Comparison of ENCODE assay signal across 2 cellular contexts in the genomic region with DNA sequence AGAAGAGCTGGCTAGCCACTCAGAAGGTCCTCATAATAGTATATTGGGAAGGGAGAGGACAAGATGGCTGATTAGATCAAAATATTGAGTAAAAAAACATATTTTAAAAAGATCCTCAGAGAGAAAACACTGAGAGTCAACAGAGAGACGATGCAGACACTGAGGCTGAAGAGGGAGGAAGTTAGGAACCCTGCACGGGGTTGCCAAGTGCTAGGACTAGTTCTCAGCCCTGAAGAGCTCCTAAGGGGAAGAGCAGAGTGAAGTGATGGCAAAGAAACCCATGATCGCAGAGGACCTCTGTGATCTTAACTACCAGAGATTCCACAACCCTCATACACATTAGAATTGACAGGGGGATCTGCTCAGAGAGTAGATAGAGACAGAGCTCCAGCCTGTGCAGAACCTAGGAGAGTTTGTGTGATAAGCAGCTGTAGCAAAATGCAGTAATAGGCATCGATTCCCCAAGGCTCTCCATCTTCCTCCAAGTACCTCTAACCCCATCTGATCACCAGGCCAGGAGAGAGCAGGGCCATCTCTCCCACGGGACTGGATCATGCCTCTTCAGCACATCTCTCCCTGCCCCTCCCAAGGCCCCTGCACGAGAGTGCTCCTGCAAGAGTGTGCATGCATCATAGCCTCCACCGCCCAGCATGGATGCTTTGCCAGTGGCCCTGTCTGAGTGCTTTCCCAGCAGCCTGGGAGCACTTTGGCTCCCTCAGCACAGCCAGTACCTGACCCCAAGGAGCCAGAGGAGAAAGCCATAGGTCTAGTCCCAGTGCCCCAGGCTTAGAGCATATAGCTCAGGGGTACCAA.
TF ChIP-seq lines count a peak whose summit lies in the region.

No MANE protein-coding gene starts in this region.

TF ChIP-seq in GM12878, 131 proteins besides CTCF, POLR2A, EP300 and RAD21 (continues in another document):
- TF ChIP-seq EZH2 (IDR thresholded peaks at IDR 0.05; ENCODE audit: borderline replicate concordance, control insufficient read depth, low read depth, low read length): no peak
- no peak for TF ChIP-seq NFXL1 (IDR thresholded peaks at IDR 0.05; ENCODE audit: borderline replicate concordance)
- no peak for TF ChIP-seq CBFB (IDR thresholded peaks at IDR 0.05; ENCODE audit: low read depth)
- no peak for TF ChIP-seq RFX5 (IDR thresholded peaks at IDR 0.05; ENCODE audit: low read depth, low read length)
- TF ChIP-seq, protein P1, sequence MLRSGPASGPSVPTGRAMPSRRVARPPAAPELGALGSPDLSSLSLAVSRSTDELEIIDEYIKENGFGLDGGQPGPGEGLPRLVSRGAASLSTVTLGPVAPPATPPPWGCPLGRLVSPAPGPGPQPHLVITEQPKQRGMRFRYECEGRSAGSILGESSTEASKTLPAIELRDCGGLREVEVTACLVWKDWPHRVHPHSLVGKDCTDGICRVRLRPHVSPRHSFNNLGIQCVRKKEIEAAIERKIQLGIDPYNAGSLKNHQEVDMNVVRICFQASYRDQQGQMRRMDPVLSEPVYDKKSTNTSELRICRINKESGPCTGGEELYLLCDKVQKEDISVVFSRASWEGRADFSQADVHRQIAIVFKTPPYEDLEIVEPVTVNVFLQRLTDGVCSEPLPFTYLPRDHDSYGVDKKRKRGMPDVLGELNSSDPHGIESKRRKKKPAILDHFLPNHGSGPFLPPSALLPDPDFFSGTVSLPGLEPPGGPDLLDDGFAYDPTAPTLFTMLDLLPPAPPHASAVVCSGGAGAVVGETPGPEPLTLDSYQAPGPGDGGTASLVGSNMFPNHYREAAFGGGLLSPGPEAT (IDR thresholded peaks at IDR 0.05; ENCODE audit: low read depth): no peak
- TF ChIP-seq RELA (IDR thresholded peaks at IDR 0.05; ENCODE audit: borderline replicate concordance, partially characterized antibody): no peak
- TF ChIP-seq ASH2L (IDR thresholded peaks at IDR 0.05; ENCODE audit: borderline replicate concordance, low read depth): no peak
- TF ChIP-seq POU2F2 (IDR thresholded peaks at IDR 0.05; ENCODE audit: borderline replicate concordance, low read depth, low read length): no peak
- TF ChIP-seq, protein P2, sequence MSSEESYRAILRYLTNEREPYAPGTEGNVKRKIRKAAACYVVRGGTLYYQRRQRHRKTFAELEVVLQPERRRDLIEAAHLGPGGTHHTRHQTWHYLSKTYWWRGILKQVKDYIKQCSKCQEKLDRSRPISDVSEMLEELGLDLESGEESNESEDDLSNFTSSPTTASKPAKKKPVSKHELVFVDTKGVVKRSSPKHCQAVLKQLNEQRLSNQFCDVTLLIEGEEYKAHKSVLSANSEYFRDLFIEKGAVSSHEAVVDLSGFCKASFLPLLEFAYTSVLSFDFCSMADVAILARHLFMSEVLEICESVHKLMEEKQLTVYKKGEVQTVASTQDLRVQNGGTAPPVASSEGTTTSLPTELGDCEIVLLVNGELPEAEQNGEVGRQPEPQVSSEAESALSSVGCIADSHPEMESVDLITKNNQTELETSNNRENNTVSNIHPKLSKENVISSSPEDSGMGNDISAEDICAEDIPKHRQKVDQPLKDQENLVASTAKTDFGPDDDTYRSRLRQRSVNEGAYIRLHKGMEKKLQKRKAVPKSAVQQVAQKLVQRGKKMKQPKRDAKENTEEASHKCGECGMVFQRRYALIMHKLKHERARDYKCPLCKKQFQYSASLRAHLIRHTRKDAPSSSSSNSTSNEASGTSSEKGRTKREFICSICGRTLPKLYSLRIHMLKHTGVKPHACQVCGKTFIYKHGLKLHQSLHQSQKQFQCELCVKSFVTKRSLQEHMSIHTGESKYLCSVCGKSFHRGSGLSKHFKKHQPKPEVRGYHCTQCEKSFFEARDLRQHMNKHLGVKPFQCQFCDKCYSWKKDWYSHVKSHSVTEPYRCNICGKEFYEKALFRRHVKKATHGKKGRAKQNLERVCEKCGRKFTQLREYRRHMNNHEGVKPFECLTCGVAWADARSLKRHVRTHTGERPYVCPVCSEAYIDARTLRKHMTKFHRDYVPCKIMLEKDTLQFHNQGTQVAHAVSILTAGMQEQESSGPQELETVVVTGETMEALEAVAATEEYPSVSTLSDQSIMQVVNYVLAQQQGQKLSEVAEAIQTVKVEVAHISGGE (CRISPR knock-in tag; IDR thresholded peaks at IDR 0.05): no peak
- no peak for TF ChIP-seq DPF2 (IDR thresholded peaks at IDR 0.05)
- no peak for TF ChIP-seq RUNX3 (IDR thresholded peaks at IDR 0.05; ENCODE audit: low read length)
- TF ChIP-seq ATF7 (IDR thresholded peaks at IDR 0.05; ENCODE audit: low read depth): no peak
- TF ChIP-seq, protein P3, sequence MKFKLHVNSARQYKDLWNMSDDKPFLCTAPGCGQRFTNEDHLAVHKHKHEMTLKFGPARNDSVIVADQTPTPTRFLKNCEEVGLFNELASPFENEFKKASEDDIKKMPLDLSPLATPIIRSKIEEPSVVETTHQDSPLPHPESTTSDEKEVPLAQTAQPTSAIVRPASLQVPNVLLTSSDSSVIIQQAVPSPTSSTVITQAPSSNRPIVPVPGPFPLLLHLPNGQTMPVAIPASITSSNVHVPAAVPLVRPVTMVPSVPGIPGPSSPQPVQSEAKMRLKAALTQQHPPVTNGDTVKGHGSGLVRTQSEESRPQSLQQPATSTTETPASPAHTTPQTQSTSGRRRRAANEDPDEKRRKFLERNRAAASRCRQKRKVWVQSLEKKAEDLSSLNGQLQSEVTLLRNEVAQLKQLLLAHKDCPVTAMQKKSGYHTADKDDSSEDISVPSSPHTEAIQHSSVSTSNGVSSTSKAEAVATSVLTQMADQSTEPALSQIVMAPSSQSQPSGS (IDR thresholded peaks at IDR 0.05; ENCODE audit: low read length): no peak
- TF ChIP-seq, protein P4, sequence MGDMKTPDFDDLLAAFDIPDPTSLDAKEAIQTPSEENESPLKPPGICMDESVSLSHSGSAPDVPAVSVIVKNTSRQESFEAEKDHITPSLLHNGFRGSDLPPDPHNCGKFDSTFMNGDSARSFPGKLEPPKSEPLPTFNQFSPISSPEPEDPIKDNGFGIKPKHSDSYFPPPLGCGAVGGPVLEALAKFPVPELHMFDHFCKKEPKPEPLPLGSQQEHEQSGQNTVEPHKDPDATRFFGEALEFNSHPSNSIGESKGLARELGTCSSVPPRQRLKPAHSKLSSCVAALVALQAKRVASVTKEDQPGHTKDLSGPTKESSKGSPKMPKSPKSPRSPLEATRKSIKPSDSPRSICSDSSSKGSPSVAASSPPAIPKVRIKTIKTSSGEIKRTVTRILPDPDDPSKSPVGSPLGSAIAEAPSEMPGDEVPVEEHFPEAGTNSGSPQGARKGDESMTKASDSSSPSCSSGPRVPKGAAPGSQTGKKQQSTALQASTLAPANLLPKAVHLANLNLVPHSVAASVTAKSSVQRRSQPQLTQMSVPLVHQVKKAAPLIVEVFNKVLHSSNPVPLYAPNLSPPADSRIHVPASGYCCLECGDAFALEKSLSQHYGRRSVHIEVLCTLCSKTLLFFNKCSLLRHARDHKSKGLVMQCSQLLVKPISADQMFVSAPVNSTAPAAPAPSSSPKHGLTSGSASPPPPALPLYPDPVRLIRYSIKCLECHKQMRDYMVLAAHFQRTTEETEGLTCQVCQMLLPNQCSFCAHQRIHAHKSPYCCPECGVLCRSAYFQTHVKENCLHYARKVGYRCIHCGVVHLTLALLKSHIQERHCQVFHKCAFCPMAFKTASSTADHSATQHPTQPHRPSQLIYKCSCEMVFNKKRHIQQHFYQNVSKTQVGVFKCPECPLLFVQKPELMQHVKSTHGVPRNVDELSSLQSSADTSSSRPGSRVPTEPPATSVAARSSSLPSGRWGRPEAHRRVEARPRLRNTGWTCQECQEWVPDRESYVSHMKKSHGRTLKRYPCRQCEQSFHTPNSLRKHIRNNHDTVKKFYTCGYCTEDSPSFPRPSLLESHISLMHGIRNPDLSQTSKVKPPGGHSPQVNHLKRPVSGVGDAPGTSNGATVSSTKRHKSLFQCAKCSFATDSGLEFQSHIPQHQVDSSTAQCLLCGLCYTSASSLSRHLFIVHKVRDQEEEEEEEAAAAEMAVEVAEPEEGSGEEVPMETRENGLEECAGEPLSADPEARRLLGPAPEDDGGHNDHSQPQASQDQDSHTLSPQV (IDR thresholded peaks at IDR 0.05): no peak
- no peak for TF ChIP-seq YY1 (IDR thresholded peaks at IDR 0.05; ENCODE audit: low read depth, low read length)

TF ChIP-seq in HepG2, 621 proteins besides CTCF, POLR2A, EP300 and RAD21 (continues in another document):
- TF ChIP-seq, protein P5, sequence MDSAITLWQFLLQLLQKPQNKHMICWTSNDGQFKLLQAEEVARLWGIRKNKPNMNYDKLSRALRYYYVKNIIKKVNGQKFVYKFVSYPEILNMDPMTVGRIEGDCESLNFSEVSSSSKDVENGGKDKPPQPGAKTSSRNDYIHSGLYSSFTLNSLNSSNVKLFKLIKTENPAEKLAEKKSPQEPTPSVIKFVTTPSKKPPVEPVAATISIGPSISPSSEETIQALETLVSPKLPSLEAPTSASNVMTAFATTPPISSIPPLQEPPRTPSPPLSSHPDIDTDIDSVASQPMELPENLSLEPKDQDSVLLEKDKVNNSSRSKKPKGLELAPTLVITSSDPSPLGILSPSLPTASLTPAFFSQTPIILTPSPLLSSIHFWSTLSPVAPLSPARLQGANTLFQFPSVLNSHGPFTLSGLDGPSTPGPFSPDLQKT (CRISPR knock-in tag; IDR thresholded peaks at IDR 0.05; ENCODE audit: borderline replicate concordance): no peak
- TF ChIP-seq DNMT3B (CRISPR knock-in tag; conservative IDR thresholded peaks at IDR 0.05) (no peak), TGIF2 (CRISPR knock-in tag; IDR thresholded peaks at IDR 0.05) (no peak), ZNF549 (CRISPR knock-in tag; IDR thresholded peaks at IDR 0.05) (no peak), ISX (CRISPR knock-in tag; conservative IDR thresholded peaks at IDR 0.05) (no peak), YEATS4 (CRISPR knock-in tag; IDR thresholded peaks at IDR 0.05; ENCODE audit: borderline replicate concordance) (no peak), ZNF670 (CRISPR knock-in tag; IDR thresholded peaks at IDR 0.05; ENCODE audit: borderline replicate concordance) (no peak), ZNF33B (CRISPR knock-in tag; IDR thresholded peaks at IDR 0.05) (no peak), ZNF724P (CRISPR knock-in tag; IDR thresholded peaks at IDR 0.05; ENCODE audit: borderline replicate concordance) (no peak), HOXA9 (CRISPR knock-in tag; IDR thresholded peaks at IDR 0.05; ENCODE audit: borderline replicate concordance) (no peak)
- TF ChIP-seq, protein P6, sequence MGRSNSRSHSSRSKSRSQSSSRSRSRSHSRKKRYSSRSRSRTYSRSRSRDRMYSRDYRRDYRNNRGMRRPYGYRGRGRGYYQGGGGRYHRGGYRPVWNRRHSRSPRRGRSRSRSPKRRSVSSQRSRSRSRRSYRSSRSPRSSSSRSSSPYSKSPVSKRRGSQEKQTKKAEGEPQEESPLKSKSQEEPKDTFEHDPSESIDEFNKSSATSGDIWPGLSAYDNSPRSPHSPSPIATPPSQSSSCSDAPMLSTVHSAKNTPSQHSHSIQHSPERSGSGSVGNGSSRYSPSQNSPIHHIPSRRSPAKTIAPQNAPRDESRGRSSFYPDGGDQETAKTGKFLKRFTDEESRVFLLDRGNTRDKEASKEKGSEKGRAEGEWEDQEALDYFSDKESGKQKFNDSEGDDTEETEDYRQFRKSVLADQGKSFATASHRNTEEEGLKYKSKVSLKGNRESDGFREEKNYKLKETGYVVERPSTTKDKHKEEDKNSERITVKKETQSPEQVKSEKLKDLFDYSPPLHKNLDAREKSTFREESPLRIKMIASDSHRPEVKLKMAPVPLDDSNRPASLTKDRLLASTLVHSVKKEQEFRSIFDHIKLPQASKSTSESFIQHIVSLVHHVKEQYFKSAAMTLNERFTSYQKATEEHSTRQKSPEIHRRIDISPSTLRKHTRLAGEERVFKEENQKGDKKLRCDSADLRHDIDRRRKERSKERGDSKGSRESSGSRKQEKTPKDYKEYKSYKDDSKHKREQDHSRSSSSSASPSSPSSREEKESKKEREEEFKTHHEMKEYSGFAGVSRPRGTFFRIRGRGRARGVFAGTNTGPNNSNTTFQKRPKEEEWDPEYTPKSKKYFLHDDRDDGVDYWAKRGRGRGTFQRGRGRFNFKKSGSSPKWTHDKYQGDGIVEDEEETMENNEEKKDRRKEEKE (IDR thresholded peaks at IDR 0.05): no peak
- TF ChIP-seq, protein P7, sequence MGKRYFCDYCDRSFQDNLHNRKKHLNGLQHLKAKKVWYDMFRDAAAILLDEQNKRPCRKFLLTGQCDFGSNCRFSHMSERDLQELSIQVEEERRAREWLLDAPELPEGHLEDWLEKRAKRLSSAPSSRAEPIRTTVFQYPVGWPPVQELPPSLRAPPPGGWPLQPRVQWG (CRISPR knock-in tag; IDR thresholded peaks at IDR 0.05; ENCODE audit: borderline replicate concordance, low read depth): no peak
- TF ChIP-seq, protein P8, sequence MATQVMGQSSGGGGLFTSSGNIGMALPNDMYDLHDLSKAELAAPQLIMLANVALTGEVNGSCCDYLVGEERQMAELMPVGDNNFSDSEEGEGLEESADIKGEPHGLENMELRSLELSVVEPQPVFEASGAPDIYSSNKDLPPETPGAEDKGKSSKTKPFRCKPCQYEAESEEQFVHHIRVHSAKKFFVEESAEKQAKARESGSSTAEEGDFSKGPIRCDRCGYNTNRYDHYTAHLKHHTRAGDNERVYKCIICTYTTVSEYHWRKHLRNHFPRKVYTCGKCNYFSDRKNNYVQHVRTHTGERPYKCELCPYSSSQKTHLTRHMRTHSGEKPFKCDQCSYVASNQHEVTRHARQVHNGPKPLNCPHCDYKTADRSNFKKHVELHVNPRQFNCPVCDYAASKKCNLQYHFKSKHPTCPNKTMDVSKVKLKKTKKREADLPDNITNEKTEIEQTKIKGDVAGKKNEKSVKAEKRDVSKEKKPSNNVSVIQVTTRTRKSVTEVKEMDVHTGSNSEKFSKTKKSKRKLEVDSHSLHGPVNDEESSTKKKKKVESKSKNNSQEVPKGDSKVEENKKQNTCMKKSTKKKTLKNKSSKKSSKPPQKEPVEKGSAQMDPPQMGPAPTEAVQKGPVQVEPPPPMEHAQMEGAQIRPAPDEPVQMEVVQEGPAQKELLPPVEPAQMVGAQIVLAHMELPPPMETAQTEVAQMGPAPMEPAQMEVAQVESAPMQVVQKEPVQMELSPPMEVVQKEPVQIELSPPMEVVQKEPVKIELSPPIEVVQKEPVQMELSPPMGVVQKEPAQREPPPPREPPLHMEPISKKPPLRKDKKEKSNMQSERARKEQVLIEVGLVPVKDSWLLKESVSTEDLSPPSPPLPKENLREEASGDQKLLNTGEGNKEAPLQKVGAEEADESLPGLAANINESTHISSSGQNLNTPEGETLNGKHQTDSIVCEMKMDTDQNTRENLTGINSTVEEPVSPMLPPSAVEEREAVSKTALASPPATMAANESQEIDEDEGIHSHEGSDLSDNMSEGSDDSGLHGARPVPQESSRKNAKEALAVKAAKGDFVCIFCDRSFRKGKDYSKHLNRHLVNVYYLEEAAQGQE (IDR thresholded peaks at IDR 0.05; ENCODE audit: borderline replicate concordance in 1 of 2, low read depth in 1 of 2, low read length in 2 of 2): no peak
- TF ChIP-seq, protein P9, sequence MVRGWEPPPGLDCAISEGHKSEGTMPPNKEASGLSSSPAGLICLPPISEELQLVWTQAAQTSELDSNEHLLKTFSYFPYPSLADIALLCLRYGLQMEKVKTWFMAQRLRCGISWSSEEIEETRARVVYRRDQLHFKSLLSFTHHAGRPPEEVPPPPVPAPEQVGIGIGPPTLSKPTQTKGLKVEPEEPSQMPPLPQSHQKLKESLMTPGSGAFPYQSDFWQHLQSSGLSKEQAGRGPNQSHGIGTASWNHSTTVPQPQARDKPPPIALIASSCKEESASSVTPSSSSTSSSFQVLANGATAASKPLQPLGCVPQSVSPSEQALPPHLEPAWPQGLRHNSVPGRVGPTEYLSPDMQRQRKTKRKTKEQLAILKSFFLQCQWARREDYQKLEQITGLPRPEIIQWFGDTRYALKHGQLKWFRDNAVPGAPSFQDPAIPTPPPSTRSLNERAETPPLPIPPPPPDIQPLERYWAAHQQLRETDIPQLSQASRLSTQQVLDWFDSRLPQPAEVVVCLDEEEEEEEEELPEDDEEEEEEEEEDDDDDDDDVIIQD (CRISPR knock-in tag; IDR thresholded peaks at IDR 0.05; ENCODE audit: low read depth): no peak
